1 cellular context compared by ENCODE assay signal in genomic region chr18:829432-829831, GRCh38.
TF ChIP-seq lines count a peak whose summit lies in the region.

No MANE protein-coding gene starts in this region.

TF ChIP-seq in K562, 482 proteins besides CTCF, POLR2A, EP300 and RAD21:
- TF ChIP-seq LCOR (CRISPR knock-in tag; IDR thresholded peaks at IDR 0.05) (no peak), SMARCA5 (IDR thresholded peaks at IDR 0.05) (0 out of 2 replicates have a peak, but pooled peaks have one; percentile 28), RBM25 (IDR thresholded peaks at IDR 0.05; ENCODE audit: low read depth, low read length, severe bottlenecking) (peak; percentile 73), E2F5 (CRISPR knock-in tag; IDR thresholded peaks at IDR 0.05) (no peak), ATF7 (IDR thresholded peaks at IDR 0.05) (no peak), SIX5 (IDR thresholded peaks at IDR 0.05; ENCODE audit: borderline replicate concordance in 1 of 2, insufficient read depth in 1 of 2, low read depth in 1 of 2, low read length in 2 of 2) (no peak), PRMT5 (CRISPR knock-in tag; IDR thresholded peaks at IDR 0.05) (no peak), SMC3 (conservative IDR thresholded peaks at IDR 0.05; ENCODE audit: insufficient read depth, low read depth, low read length) (no peak), ZBTB26 (CRISPR knock-in tag; IDR thresholded peaks at IDR 0.05) (no peak), TBP (optimal IDR thresholded peaks at IDR 0.05; ENCODE audit: low read depth, low read length) (no peak), FOXM1 (IDR thresholded peaks at IDR 0.05; ENCODE audit: low read depth) (no peak), FOXM1 (CRISPR knock-in tag; IDR thresholded peaks at IDR 0.05; ENCODE audit: low read depth) (no peak), ZFX (CRISPR knock-in tag; IDR thresholded peaks at IDR 0.05) (no peak), SPI1 (IDR thresholded peaks at IDR 0.05; ENCODE audit: borderline replicate concordance, low read depth, low read length) (no peak), RCOR1 (IDR thresholded peaks at IDR 0.05; ENCODE audit: borderline replicate concordance in 1 of 2, low read depth in 2 of 2, low read length in 2 of 2) (peak in 1 of 2 experiments; percentile 19; a peak in 1 of 4 replicates), HMG20A (CRISPR knock-in tag; conservative IDR thresholded peaks at IDR 0.05) (no peak), BRCA1 (IDR thresholded peaks at IDR 0.05) (no peak), BRCA1 (CRISPR knock-in tag; IDR thresholded peaks at IDR 0.05) (no peak), NCOR1 (IDR thresholded peaks at IDR 0.05) (no peak), RBM34 (IDR thresholded peaks at IDR 0.05; ENCODE audit: borderline replicate concordance, insufficient read depth, low read length) (no peak), TGIF2 (CRISPR knock-in tag; IDR thresholded peaks at IDR 0.05) (no peak), TFAP4 (CRISPR knock-in tag; IDR thresholded peaks at IDR 0.05; ENCODE audit: borderline replicate concordance) (no peak), FOXO4 (CRISPR knock-in tag; IDR thresholded peaks at IDR 0.05) (no peak), MAFF (IDR thresholded peaks at IDR 0.05; ENCODE audit: low read length) (no peak), TSC22D4 (tag; IDR thresholded peaks at IDR 0.05) (no peak), SMAD1 (IDR thresholded peaks at IDR 0.05; ENCODE audit: low read depth, low read length, partially characterized antibody) (no peak), FIP1L1 (IDR thresholded peaks at IDR 0.05; ENCODE audit: low read depth, low read length, poor library complexity, severe bottlenecking) (no peak), STAT5B (CRISPR knock-in tag; IDR thresholded peaks at IDR 0.05) (no peak), HNRNPL (IDR thresholded peaks at IDR 0.05; ENCODE audit: low read depth, low read length) (no peak), ATF2 (CRISPR knock-in tag; IDR thresholded peaks at IDR 0.05) (no peak), ZBTB9 (CRISPR knock-in tag; IDR thresholded peaks at IDR 0.05) (no peak), TBL1XR1 (IDR thresholded peaks at IDR 0.05; ENCODE audit: low read length in 2 of 2) (no peak), BCOR (IDR thresholded peaks at IDR 0.05) (peak; percentile 80), MLX (CRISPR knock-in tag; conservative IDR thresholded peaks at IDR 0.05) (no peak), STAT5A (IDR thresholded peaks at IDR 0.05; ENCODE audit: borderline replicate concordance, low read length) (no peak), SMAD2 (IDR thresholded peaks at IDR 0.05; ENCODE audit: low read depth, low read length) (no peak), GATA2 (CRISPR knock-in tag; IDR thresholded peaks at IDR 0.05) (0 out of 2 replicates have a peak, but pooled peaks have one; percentile 9), CBX8 (IDR thresholded peaks at IDR 0.05; ENCODE audit: borderline replicate concordance, extremely low read depth, low read depth, low read length, poor library complexity, severe bottlenecking) (no peak), SMAD4 (CRISPR knock-in tag; conservative IDR thresholded peaks at IDR 0.05) (no peak), ELF2 (CRISPR knock-in tag; IDR thresholded peaks at IDR 0.05) (no peak)
TF ChIP-seq in K562: peak in this region for 5.
